In genomic region chr2:72138921-72139381, GRCh38 we compare ENCODE assay signal across 22 cellular contexts. TPM values are rescaled to one million over a fixed set of nuclear protein-coding genes. Genes with fewer than 3 reads are reported as not detected.
DNase-seq lines count a peak whose midpoint lies in the region; ATAC-seq, FAIRE-seq and TF ChIP-seq lines count a peak whose summit lies in the region.
"Had no signal": no experiment of that assay in that cellular context is flagged by ENCODE, and none has a peak within 500 bp of the region (broad histone marks: within the 10 kb centered on the region; RNA-seq: fewer than 3 reads in every experiment).

No MANE protein-coding gene starts in this region.

- no peak overlapping the region for H3K4me3 Mint-ChIP-seq in activated T-helper 17 cell treated with anti-CD3 and anti-CD28 coated beads, Interleukin-2, amount 50 U/mL, for 72 hours
- H3K4me3 Mint-ChIP-seq: central memory CD8-positive, alpha-beta T cell; stimulated activated naive CD8-positive, alpha-beta T cell treated with anti-CD3 and anti-CD28 coated beads, Interleukin-15, Interleukin-2, amounts not matched to agents 100 ng/mL and 50 ng/mL, for 24 hours had no signal

- H3K27ac Mint-ChIP-seq in activated T-helper 17 cell treated with anti-CD3 and anti-CD28 coated beads, Interleukin-2, amount 50 U/mL, for 72 hours, result no peak overlapping the region
- H3K27ac Mint-ChIP-seq: stimulated activated naive CD8-positive, alpha-beta T cell treated with anti-CD3 and anti-CD28 coated beads, Interleukin-15, Interleukin-2, amounts not matched to agents 100 ng/mL and 50 ng/mL, for 24 hours had no signal

- no peak for TF ChIP-seq CTCF in heart left ventricle (IDR thresholded peaks at IDR 0.05)

- DNase-seq in heart left ventricle, result peak in 3 of 5 donors; percentile 10 to 51 (median 14)
- DNase-seq in Right ventricle myocardium inferior (ENCODE audit: missing footprints), result no peak
- peak; percentile 8 for DNase-seq in cerebellum (ENCODE audit: low spot score)
- peak; percentile 85 for DNase-seq in mesenteric fat pad (ENCODE audit: low spot score)
- peak; percentile 36 for DNase-seq in ureter (ENCODE audit: low spot score)
- DNase-seq in GM19239 (ENCODE audit: insufficient read length, low spot score), result no peak
- no peak for DNase-seq in activated T-cell treated with anti-CD3 and anti-CD28 coated beads for 4 hours
- DNase-seq: Calu3; GDM1; HCEC 1CT; IMR-90; midbrain; NCI-H1092; NCI-H2171 treated with DMSO at 0.1 percent for 48 hours; NK-92 treated with Interleukin-12 subunit alpha and Interleukin-12 subunit beta, amount 100 ng/mL, for 24 hours; occipital lobe; SHP77 treated with DMSO at 0.1 percent for 48 hours had no signal

- H3K9me3 ChIP-seq in heart left ventricle, result no peaks in the 10 kb centered on the region

- H3K4me1 ChIP-seq in heart left ventricle, result peaks cover 7 to 41% (median 28%) of the 10 kb centered on the region in 12 donors

- H3K27ac ChIP-seq in heart left ventricle, result no peak overlapping the region

- no peak overlapping the region for H3K4me3 ChIP-seq in heart left ventricle

- TF ChIP-seq POLR2A in heart left ventricle (IDR thresholded peaks at IDR 0.05), result no peak

- no peaks in the 10 kb centered on the region for H3K4me1 Mint-ChIP-seq in activated T-helper 17 cell treated with anti-CD3 and anti-CD28 coated beads, Interleukin-2, amount 50 U/mL, for 72 hours

- no peak for FAIRE-seq in GM19239 (lab: Jason Lieb, UNC)
- FAIRE-seq: frontal cortex had no signal

- H3K27me3 Mint-ChIP-seq in activated T-helper 17 cell treated with anti-CD3 and anti-CD28 coated beads, Interleukin-2, amount 50 U/mL, for 72 hours, result peaks cover 10% of the 10 kb centered on the region

- no peaks in the 10 kb centered on the region for H3K36me3 Mint-ChIP-seq in activated T-helper 17 cell treated with anti-CD3 and anti-CD28 coated beads, Interleukin-2, amount 50 U/mL, for 72 hours (ENCODE audit: low read depth)

- H3K36me3 ChIP-seq in heart left ventricle, result no peaks in the 10 kb centered on the region

- H3K9me3 Mint-ChIP-seq in activated T-helper 17 cell treated with anti-CD3 and anti-CD28 coated beads, Interleukin-2, amount 50 U/mL, for 72 hours, result no peaks in the 10 kb centered on the region
- H3K9me3 Mint-ChIP-seq: central memory CD8-positive, alpha-beta T cell; stimulated activated naive CD8-positive, alpha-beta T cell treated with anti-CD3 and anti-CD28 coated beads, Interleukin-15, Interleukin-2, amounts not matched to agents 100 ng/mL and 50 ng/mL, for 24 hours had no signal

- H3K27me3 ChIP-seq in heart left ventricle, result peaks cover 0 to 18% (median 0%) of the 10 kb centered on the region in 9 donors

- no peak for ATAC-seq in heart left ventricle
- no peak for ATAC-seq in Right ventricle myocardium inferior
- no peak for ATAC-seq in activated T-helper 17 cell treated with anti-CD3 and anti-CD28 coated beads, Interleukin-2, amount 50 U/mL, for 72 hours (replicated peaks)

- WGBS in heart left ventricle, 4 donors, result 87 to 90% (median 89%) methylated on average over 12 to 14 of the region's 14 CpGs

- intact Hi-C loops in heart left ventricle (cut with DNase I) (loop anchor here in 1 of 10 donors (5.0 kb wide), 1 partner anchor 207 kb away; no protein-coding TSS in a partner anchor), Right ventricle myocardium inferior (cut with DNase I) (no loop called here)

RNA-seq across cellular contexts. Expression of gene CYP26B1, which starts 8.7 kb away (rescaled TPM):
- 1 to 10 TPM; 1.1 to 5.9 (median 2.1) TPM for total RNA-seq in heart left ventricle
- 1 to 10 TPM in 1 of 2 donors, under 1 TPM in 1; 0.76 to 4.2 TPM for polyA plus RNA-seq in heart left ventricle
- 5.4 TPM for total RNA-seq in Right ventricle myocardium inferior
- 47.5 TPM for total RNA-seq in cerebellum
- total RNA-seq in mesenteric fat pad, result 41.9 TPM
- 1.1 TPM for total RNA-seq in ureter
- under 1 TPM in 1 of 2 donors, not detected in 1; 0.05 TPM for total RNA-seq in activated T-helper 17 cell treated with anti-CD3 and anti-CD28 coated beads, Interleukin-2, amount 50 U/mL, for 72 hours
- total RNA-seq: IMR-90; T-helper 2 cell treated with Interferon-gamma antibody and Interleukin-4, amounts not matched to agents 100 ng/mL and 5 ng/mL, for 36 hours had no signal

Comparison
In these comparisons a context has a peak if more than half of its experiments do, and no peak if none do; other contexts are left out.
1. DNase-seq: peak in heart left ventricle (3 of 5), cerebellum (single experiment), mesenteric fat pad (single experiment) and ureter (single experiment); none in Right ventricle myocardium inferior (single experiment), GM19239 (single experiment) and activated T-cell treated with anti-CD3 and anti-CD28 coated beads for 4 hours (single experiment).